ENCODE assay signal across 8 cellular contexts in the genomic region with DNA sequence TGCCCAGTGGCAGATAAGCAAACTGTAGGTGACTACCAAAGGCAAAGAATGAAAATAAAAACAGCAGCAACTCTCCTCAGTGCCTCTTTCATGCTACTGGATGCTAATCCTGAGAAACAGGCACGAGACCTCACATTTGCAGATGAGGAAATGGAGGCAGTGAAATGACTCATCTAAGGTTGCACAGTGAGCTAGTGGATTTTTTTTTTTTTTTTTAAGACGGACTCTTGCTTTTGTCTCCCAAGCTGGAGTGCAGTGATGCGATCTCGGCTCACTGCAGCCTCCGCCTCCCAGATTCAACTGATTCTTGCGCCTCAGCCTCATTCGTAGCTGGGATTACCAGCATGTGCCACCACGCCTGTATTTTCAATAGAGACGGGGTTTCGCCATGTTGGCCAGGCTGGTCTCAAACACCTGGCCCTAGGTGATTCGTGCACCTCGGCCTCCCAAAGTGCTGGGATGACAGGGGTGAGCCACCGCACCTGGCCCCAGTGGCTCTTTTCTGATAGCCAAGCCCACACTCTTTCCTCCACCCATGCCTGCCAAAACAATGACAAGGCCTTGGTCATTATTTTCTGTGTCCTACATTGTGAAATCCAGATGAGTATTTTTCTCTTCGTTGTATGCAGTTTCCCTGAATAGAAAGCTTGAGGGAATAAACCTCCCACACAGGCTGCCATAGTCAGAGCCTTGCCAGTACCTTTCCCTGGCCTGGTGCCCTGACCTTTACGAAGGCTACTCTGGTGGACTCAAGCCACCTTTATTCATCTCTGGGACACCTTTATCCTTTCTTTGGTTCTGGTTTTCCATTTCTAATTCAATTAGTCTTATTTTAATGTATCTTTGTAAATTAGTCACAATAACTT. TPM values are rescaled to one million over a fixed set of nuclear protein-coding genes. Genes with fewer than 3 reads are reported as not detected.
DNase-seq lines count a peak whose midpoint lies in the region; ATAC-seq and TF ChIP-seq lines count a peak whose summit lies in the region.

No MANE protein-coding gene starts in this region.

- no peak for TF ChIP-seq CTCF in brain microvascular endothelial cell (IDR thresholded peaks at IDR 0.05; ENCODE audit: low read depth, low read length, missing control alignments)

- no peak overlapping the region for H3K27ac ChIP-seq in brain microvascular endothelial cell
- H3K27ac ChIP-seq in right cardiac atrium (ENCODE audit: low read length) = no peak overlapping the region

- no peaks in the 10 kb centered on the region for H3K27me3 Mint-ChIP-seq in immature natural killer cell (ENCODE audit: low read depth in 3 of 3)

- peak; percentile 83 for ATAC-seq in GM18519 (IDR thresholded peaks at IDR 0.05; ENCODE audit: low FRiP score, unreplicated experiment)
- peak; percentile 70 for ATAC-seq in GM21526 (IDR thresholded peaks at IDR 0.05; ENCODE audit: low FRiP score, unreplicated experiment)
- peak; percentile 70 for ATAC-seq in HG03520 (IDR thresholded peaks at IDR 0.05; ENCODE audit: unreplicated experiment)
- ATAC-seq in right cardiac atrium = no peak

- H3K36me3 Mint-ChIP-seq in immature natural killer cell = peaks cover 0 to 18% (median 0%) of the 10 kb centered on the region in 3 donors

- intact Hi-C loops in right cardiac atrium (cut with DNase I) = no loop called here

- H3K27ac Mint-ChIP-seq in immature natural killer cell = peak overlapping the region; percentile 38 to 87 (median 62)

- no peaks in the 10 kb centered on the region for H3K36me3 ChIP-seq in brain microvascular endothelial cell (replicated peaks)

- H3K4me1 ChIP-seq in right cardiac atrium (ENCODE audit: control insufficient read depth, insufficient read depth, low read length) = peaks cover 2% of the 10 kb centered on the region

- no peaks in the 10 kb centered on the region for H3K27me3 ChIP-seq in brain microvascular endothelial cell (replicated peaks)
- H3K27me3 ChIP-seq in right cardiac atrium (ENCODE audit: control insufficient read depth, insufficient read depth) = no peaks in the 10 kb centered on the region

- H3K9me3 ChIP-seq in right cardiac atrium (ENCODE audit: control insufficient read depth, low read length) = no peaks in the 10 kb centered on the region

- peak overlapping the region in 4 of 5 donors; percentile 57 to 73 (median 67) for H3K4me3 Mint-ChIP-seq in immature natural killer cell

- no peaks in the 10 kb centered on the region for H3K9me3 Mint-ChIP-seq in immature natural killer cell

- WGBS in right cardiac atrium = 83% methylated on average over 15 of the region's 15 CpGs

- DNase-seq in immature natural killer cell = peak in 1 of 3 donors; percentile 23
- DNase-seq in brain microvascular endothelial cell = no peak
- no peak for DNase-seq in stimulated activated CD4-positive, alpha-beta T cell treated with anti-CD3 and anti-CD28 coated beads, Interleukin-12 subunit alpha, Interleukin-12 subunit beta, amount 100 ng/mL, for 4 hours
- DNase-seq in GF-D8 (lab: John Stamatoyannopoulos, UW) = no peak
- no peak for DNase-seq in right cardiac atrium

- peaks cover 76 to 90% of the 10 kb centered on the region in 2 donors for H3K4me1 Mint-ChIP-seq in immature natural killer cell

- H3K4me3 ChIP-seq in brain microvascular endothelial cell (ENCODE audit: low read depth, low read length) (no peak overlapping the region), right cardiac atrium (ENCODE audit: low read length) (no peak overlapping the region)

- in situ Hi-C loops in brain microvascular endothelial cell (cut with HindIII; ENCODE audit: low pct_ligation_motif_present, low sequenced_read_pairs) = no loop called here

RNA-seq across cellular contexts. Expression of gene DOCK2, which starts 19.3 kb away (rescaled TPM):
- 100 to 1,000 TPM in 1 of 3 donors, 10 to 100 TPM in 2; 42.4 to 121 (median 48.9) TPM for polyA plus RNA-seq in immature natural killer cell
- 10 to 100 TPM in 2 of 4 donors, 1 to 10 TPM in 2; 4.7 to 14.2 (median 10.6) TPM for total RNA-seq in right cardiac atrium
- polyA plus RNA-seq in right cardiac atrium = 1.00 TPM

Comparison
In these comparisons a context has a peak if more than half of its experiments do, and no peak if none do; other contexts are left out.
1. ATAC-seq: peak in GM18519 (single experiment), GM21526 (single experiment) and HG03520 (single experiment); none in right cardiac atrium (0 of 2).
2. RNA of gene DOCK2, which starts 19.3 kb away (polyA plus RNA-seq): 42.4 to 121 TPM in immature natural killer cell; 1.00 TPM in right cardiac atrium (single experiment); every median in the first group is over 10 times any median in the second.